ENCODE assay signal across 2 cellular contexts in the genomic region with DNA sequence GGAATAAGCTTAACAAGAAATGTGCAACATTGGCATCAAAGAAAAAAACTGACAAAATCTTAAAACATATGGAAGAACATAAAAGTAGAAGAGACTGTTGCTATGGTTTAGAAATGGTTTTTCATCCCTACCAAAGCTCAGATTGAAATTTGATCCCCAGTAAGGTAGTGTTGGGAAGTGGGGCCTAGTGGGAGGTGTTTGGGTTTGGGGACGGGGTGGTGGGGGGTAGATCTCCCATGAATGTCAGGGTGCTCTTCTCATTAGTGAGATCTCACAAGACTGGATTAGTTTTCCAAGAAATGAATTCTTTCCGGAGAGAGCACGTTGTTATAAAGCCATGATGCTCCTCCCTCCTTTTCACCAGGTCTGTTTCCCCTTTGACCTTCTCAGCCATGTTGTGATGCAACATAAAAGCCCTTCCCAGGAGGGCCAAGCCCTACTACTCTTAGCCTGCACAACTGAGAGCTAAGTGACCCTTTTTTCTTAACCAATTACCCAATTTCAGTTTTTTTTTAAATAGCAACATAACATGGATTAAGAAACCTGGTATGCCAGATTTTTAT.
TF ChIP-seq lines count a peak whose summit lies in the region.

No MANE protein-coding gene starts in this region.

TF ChIP-seq in A549, 52 proteins besides CTCF, POLR2A, EP300 and RAD21:
- peak in 1 of 2 experiments; percentile 36; a peak in 1 of 4 replicates for TF ChIP-seq CEBPB (IDR thresholded peaks at IDR 0.05)
- TF ChIP-seq POLR2AphosphoS2 (conservative IDR thresholded peaks at IDR 0.05; ENCODE audit: low read length): no peak

TF ChIP-seq in GM12878, 131 proteins besides CTCF, POLR2A, EP300 and RAD21:
- no peak for TF ChIP-seq CREB1 (IDR thresholded peaks at IDR 0.05; ENCODE audit: low read depth)
- TF ChIP-seq, protein P1, sequence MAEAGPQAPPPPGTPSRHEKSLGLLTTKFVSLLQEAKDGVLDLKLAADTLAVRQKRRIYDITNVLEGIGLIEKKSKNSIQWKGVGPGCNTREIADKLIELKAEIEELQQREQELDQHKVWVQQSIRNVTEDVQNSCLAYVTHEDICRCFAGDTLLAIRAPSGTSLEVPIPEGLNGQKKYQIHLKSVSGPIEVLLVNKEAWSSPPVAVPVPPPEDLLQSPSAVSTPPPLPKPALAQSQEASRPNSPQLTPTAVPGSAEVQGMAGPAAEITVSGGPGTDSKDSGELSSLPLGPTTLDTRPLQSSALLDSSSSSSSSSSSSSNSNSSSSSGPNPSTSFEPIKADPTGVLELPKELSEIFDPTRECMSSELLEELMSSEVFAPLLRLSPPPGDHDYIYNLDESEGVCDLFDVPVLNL (IDR thresholded peaks at IDR 0.05; ENCODE audit: low read depth, low read length): no peak
- TF ChIP-seq ZZZ3 (IDR thresholded peaks at IDR 0.05; ENCODE audit: control insufficient read depth, insufficient read length, low read depth): no peak
- no peak for TF ChIP-seq ASH2L (IDR thresholded peaks at IDR 0.05; ENCODE audit: borderline replicate concordance, low read depth)
- no peak for TF ChIP-seq KDM1A (IDR thresholded peaks at IDR 0.05; ENCODE audit: borderline replicate concordance)
- TF ChIP-seq NR2C1 (IDR thresholded peaks at IDR 0.05): 0 out of 2 replicates have a peak, but pooled peaks have one; percentile 6
